7 cellular contexts compared by ENCODE assay signal in the genomic region with DNA sequence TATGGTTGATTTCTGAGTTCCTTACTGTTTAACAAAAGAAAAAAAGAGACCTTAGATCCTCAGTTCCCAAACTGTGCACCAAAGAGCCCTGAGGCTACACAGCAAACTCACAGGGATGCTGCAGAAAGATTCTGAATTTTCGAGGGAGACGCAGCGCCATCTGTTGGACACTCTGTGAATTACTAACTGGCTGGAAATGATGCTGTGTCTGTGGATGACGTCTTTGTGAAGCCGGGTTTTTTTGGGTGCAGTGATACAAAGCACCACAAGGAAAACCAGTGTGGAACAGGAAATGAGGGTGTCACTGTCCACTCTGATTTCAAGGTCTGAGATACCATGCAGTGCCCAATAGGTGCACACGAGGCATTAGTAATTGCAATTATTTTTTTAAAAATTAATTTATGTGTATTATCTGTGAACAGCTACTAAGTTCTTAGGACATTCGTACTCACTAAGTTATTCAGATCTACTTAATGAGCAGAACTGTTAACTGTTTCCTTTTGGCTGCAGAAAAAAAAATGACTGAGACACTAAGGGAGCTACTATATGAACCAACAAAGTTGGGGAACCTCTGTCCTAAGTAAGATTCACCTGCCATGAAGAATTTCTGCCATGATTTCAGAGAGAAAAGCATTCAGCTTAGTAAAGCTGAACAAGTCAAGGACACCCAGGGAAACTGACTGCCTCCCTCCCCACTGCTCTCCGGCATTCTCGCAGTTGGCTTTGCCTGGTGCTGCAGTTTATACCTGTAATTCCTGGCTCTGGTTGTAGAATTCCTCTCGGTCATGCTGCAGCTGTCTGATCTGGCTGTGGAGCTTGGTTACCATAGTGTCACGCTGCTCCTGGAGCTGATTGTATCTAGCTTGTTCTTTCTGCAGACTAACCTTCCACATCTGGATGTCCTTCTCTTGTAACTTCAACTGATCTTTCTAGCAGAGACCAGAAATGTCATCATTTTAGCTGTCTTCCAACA. TPM values are rescaled to one million over a fixed set of nuclear protein-coding genes. Genes with fewer than 3 reads are reported as not detected.
DNase-seq lines count a peak whose midpoint lies in the region; ATAC-seq and TF ChIP-seq lines count a peak whose summit lies in the region.

No MANE protein-coding gene starts in this region.

- intact Hi-C loops in ovary (cut with DNase I): loop anchor here in 2 of 4 donors (10.0 kb wide), 2 partner anchors 97 to 237 kb away; partner anchors contain the start of gene DDX31 (in 1 of the 2)

- TF ChIP-seq POLR2A in ovary (IDR thresholded peaks at IDR 0.05) (no peak), tibial nerve (IDR thresholded peaks at IDR 0.05) (no peak)

- H3K36me3 ChIP-seq in ovary: no peaks in the 10 kb centered on the region
- H3K36me3 ChIP-seq in tibial nerve: peaks cover 2 to 93% (median 17%) of the 10 kb centered on the region in 3 donors

- H3K27ac ChIP-seq in foreskin keratinocyte: no peak overlapping the region
- H3K27ac ChIP-seq in ovary: peak overlapping the region in 1 of 2 donors; percentile 2
- H3K27ac ChIP-seq in tibial nerve: no peak overlapping the region

- WGBS in ovary, 3 donors: 39 to 41% (median 39%) methylated on average over 11 of the region's 11 CpGs
- 42 to 43% methylated on average over 11 of the region's 11 CpGs for WGBS in tibial nerve, 2 donors

- DNase-seq in GM12865 (ENCODE audit: low read depth) (peak; percentile 82), KG1 (lab: John Stamatoyannopoulos, UW) (peak; percentile 47), SHP77 treated with DMSO at 0.1 percent for 48 hours (lab: John Stamatoyannopoulos, UW) (peak; percentile 8), foreskin keratinocyte (peak; percentile 50 to 76), ovary (peak; percentile 58 to 83 (median 75)), tibial nerve (ENCODE audit: low spot score in 2 of 2) (peak; percentile 52 to 81)
- peak; percentile 52 for DNase-seq in activated T-helper 9 cell treated with anti-CD3 and anti-CD28 coated beads, Interleukin-2, amount 50 U/mL, for 16 hours (ENCODE audit: low read depth)

- ATAC-seq in foreskin keratinocyte: peak; percentile 94

- TF ChIP-seq CTCF in GM12865 (IDR thresholded peaks at IDR 0.05; ENCODE audit: insufficient read depth, low read depth, low read length, missing control alignments) (peak; percentile 85), foreskin keratinocyte (conservative IDR thresholded peaks at IDR 0.05) (peak; percentile 96), ovary (IDR thresholded peaks at IDR 0.05) (peak; percentile 71 to 82 (median 74)), tibial nerve (IDR thresholded peaks at IDR 0.05) (peak; percentile 77 to 93 (median 86))

- H3K4me1 ChIP-seq in foreskin keratinocyte (no peaks in the 10 kb centered on the region), ovary (ENCODE audit: insufficient read depth) (no peaks in the 10 kb centered on the region), tibial nerve (peaks cover 0 to 6% (median 0%) of the 10 kb centered on the region in 4 donors)

- no peak for TF ChIP-seq EP300 in ovary (IDR thresholded peaks at IDR 0.05)
- TF ChIP-seq EP300 in tibial nerve (IDR thresholded peaks at IDR 0.05): peak in 1 of 2 donors; percentile 32

- H3K4me3 ChIP-seq in GM12865 (ENCODE audit: low read depth, low read length): no peak overlapping the region
- H3K4me3 ChIP-seq in ovary: no peak overlapping the region
- H3K4me3 ChIP-seq in tibial nerve: no peak overlapping the region

- H3K27me3 ChIP-seq in foreskin keratinocyte (no peaks in the 10 kb centered on the region), ovary (no peaks in the 10 kb centered on the region), tibial nerve (no peaks in the 10 kb centered on the region)

- no peaks in the 10 kb centered on the region for H3K9me3 ChIP-seq in ovary
- H3K9me3 ChIP-seq in tibial nerve: no peaks in the 10 kb centered on the region

RNA-seq across cellular contexts. Expression of gene SPACA9, which starts 23.4 kb away (rescaled TPM):
- total RNA-seq in foreskin keratinocyte (2.5 and 3.1 TPM in 2 replicates), ovary (10 to 100 TPM in 1 of 7 donors, 1 to 10 TPM in 6; 4.6 to 22.4 (median 8.6) TPM), tibial nerve (1 to 10 TPM; 4.2 to 5.9 (median 5.3) TPM)
- polyA plus RNA-seq in foreskin keratinocyte (2.4 and 2.9 TPM in 2 replicates), ovary (10 to 100 TPM in 1 of 2 donors, 1 to 10 TPM in 1; 8.2 to 10.8 TPM)

RNA-seq across cellular contexts. Expression of gene AK8, which starts 24.1 kb away (rescaled TPM):
- 0.14 TPM in 2 replicates for total RNA-seq in foreskin keratinocyte
- polyA plus RNA-seq in foreskin keratinocyte: 0.16 and 0.34 TPM in 2 replicates
- total RNA-seq in ovary: 1 to 10 TPM in 5 of 7 donors, under 1 TPM in 2; 0.36 to 9.8 (median 1.6) TPM
- polyA plus RNA-seq in ovary: 1 to 10 TPM in 1 of 2 donors, under 1 TPM in 1; 0.64 to 2.7 TPM
- total RNA-seq in tibial nerve: 1 to 10 TPM in 2 of 4 donors, under 1 TPM in 2; 0.30 to 4.3 (median 1.7) TPM

RNA-seq across cellular contexts. Expression of gene TSC1, which starts 42.3 kb away (rescaled TPM):
- total RNA-seq in foreskin keratinocyte: 20.9 and 22.7 TPM in 2 replicates
- polyA plus RNA-seq in foreskin keratinocyte: 6.7 and 6.9 TPM in 2 replicates
- 10 to 100 TPM; 24.4 to 49.1 (median 42.0) TPM for total RNA-seq in ovary
- 10 to 100 TPM; 18.9 to 32.9 TPM for polyA plus RNA-seq in ovary
- total RNA-seq in tibial nerve: 10 to 100 TPM; 48.6 to 88.4 (median 68.9) TPM

Comparison
In these comparisons a context has a peak if more than half of its experiments do, and no peak if none do; other contexts are left out.
1. DNase-seq: peak in every context shown above with its lines; median percentile 82 in GM12865; 75 in ovary; 66 in tibial nerve; 63 in foreskin keratinocyte; 52 in activated T-helper 9 cell treated with anti-CD3 and anti-CD28 coated beads, Interleukin-2, amount 50 U/mL, for 16 hours; 47 in KG1; 8 in SHP77 treated with DMSO at 0.1 percent for 48 hours.